13 cellular contexts compared by ENCODE assay signal in genomic region chr13:43877788-43878187, GRCh38. TPM values are rescaled to one million over a fixed set of nuclear protein-coding genes. Genes with fewer than 3 reads are reported as not detected.
DNase-seq lines count a peak whose midpoint lies in the region; FAIRE-seq and TF ChIP-seq lines count a peak whose summit lies in the region.
"Had no signal": no experiment of that assay in that cellular context is flagged by ENCODE, and none has a peak within 500 bp of the region (broad histone marks: within the 10 kb centered on the region; RNA-seq: fewer than 3 reads in every experiment).

No MANE protein-coding gene starts in this region.

- no peak overlapping the region for H3K27ac ChIP-seq in mammary epithelial cell (ENCODE audit: insufficient read depth, low read depth, low read length)

- H3K36me3 Mint-ChIP-seq in T-helper 2 cell treated with Interferon-gamma antibody and Interleukin-4, amounts not matched to agents 5 μg/mL and 100 μg/mL, for 36 hours (ENCODE audit: low read depth), result no peaks in the 10 kb centered on the region
- H3K36me3 Mint-ChIP-seq in progenitor cell of endocrine pancreas (ENCODE audit: insufficient read depth), result no peaks in the 10 kb centered on the region

- 89% methylated on average over 1 of the region's 1 CpG for WGBS in mammary epithelial cell (ENCODE audit: low coverage, missing lambda C conversion rate)

- no peaks in the 10 kb centered on the region for H4K20me1 ChIP-seq in mammary epithelial cell (ENCODE audit: insufficient read depth, low read length)

- no peak for DNase-seq in T-helper 2 cell treated with Interferon-gamma antibody and Interleukin-4, amounts not matched to agents 5 μg/mL and 100 μg/mL, for 36 hours (ENCODE audit: low spot score)
- DNase-seq in T-helper 2 cell (no peak), KBM-7 (peak; percentile 25), mammary epithelial cell (no peak), progenitor cell of endocrine pancreas (ENCODE audit: low spot score, unreplicated experiment) (no peak), GM13976 (ENCODE audit: low spot score) (no peak), H54 (ENCODE audit: insufficient read length, low spot score) (no peak), DMS153 (lab: John Stamatoyannopoulos, UW) (no peak)
- DNase-seq: activated naive CD4-positive, alpha-beta T cell treated with anti-CD3 and anti-CD28 coated beads, Interleukin-2, amount 10 ng/mL, durations not matched to agents 7 days and 5 days; hypothalamus; NCI-H2029 treated with DMSO at 0.1 percent for 48 hours; sigmoid colon had no signal

- no TSS peak for BruUV-seq in mammary epithelial cell (replicated peaks; lab: Mats Ljungman, UMichigan)

- no peak overlapping the region for H3K4me3 ChIP-seq in mammary epithelial cell (replicated peaks in 1 of 3; ENCODE audit: insufficient read depth in 1 of 3, low read depth in 2 of 3, low read length in 3 of 3)

- dilution Hi-C loops in mammary epithelial cell (cut with HindIII; ENCODE audit: low sequenced_read_pairs), result no loop called here

- CTCF ChIA-PET in mammary epithelial cell (lab: Charles Lee; ENCODE audit: low non-redundant PET), result no interaction called here

- intact Hi-C loops in mammary epithelial cell (cut with micrococcal nuclease), result loop anchor here (5.0 kb wide), 1 partner anchor 90 kb away; the partner anchor contains the start of gene ENOX1

- H3K4me2 ChIP-seq in mammary epithelial cell (ENCODE audit: insufficient read depth, low read depth, low read length), result peak overlapping the region; percentile 99

- H3K4me1 ChIP-seq in mammary epithelial cell (ENCODE audit: insufficient read depth, low read length), result peaks cover 22% of the 10 kb centered on the region

- in situ Hi-C loops in KBM-7 (cut with MboI; ENCODE audit: low pct_unique_long_range_greater_than_20kb, low sequenced_read_pairs), result no loop called here
- in situ Hi-C loops in mammary epithelial cell (cut with MboI; ENCODE audit: low sequenced_read_pairs in 2 of 2), result no loop called here
- in situ Hi-C loops in GM13976 (cut with MboI; ENCODE audit: low sequenced_read_pairs, unreplicated experiment), result no loop called here

- no peak overlapping the region for H3K27ac Mint-ChIP-seq in T-helper 2 cell treated with Interferon-gamma antibody and Interleukin-4, amounts not matched to agents 5 μg/mL and 100 μg/mL, for 36 hours
- H3K27ac Mint-ChIP-seq in progenitor cell of endocrine pancreas, result no peak overlapping the region
- H3K27ac Mint-ChIP-seq: activated naive CD4-positive, alpha-beta T cell treated with anti-CD3 and anti-CD28 coated beads, Interleukin-2, amount 10 ng/mL, durations not matched to agents 7 days and 5 days had no signal

- no peak for TF ChIP-seq POLR2A in H54 (IDR thresholded peaks at IDR 0.05; ENCODE audit: low read depth, low read length)

- no peaks in the 10 kb centered on the region for H3K9me3 ChIP-seq in mammary epithelial cell (replicated peaks; ENCODE audit: insufficient read depth, low read length)
- H3K9me3 ChIP-seq: sigmoid colon had no signal

- no peak overlapping the region for H3K9ac ChIP-seq in mammary epithelial cell (ENCODE audit: insufficient read depth, low read length)

- H3K4me3 Mint-ChIP-seq in T-helper 2 cell treated with Interferon-gamma antibody and Interleukin-4, amounts not matched to agents 5 μg/mL and 100 μg/mL, for 36 hours, result peak overlapping the region; percentile 82
- H3K4me3 Mint-ChIP-seq in progenitor cell of endocrine pancreas (ENCODE audit: low read depth), result peak overlapping the region; percentile 79

- peaks cover 37% of the 10 kb centered on the region for H3K79me2 ChIP-seq in mammary epithelial cell (ENCODE audit: insufficient read depth, low read length)

- H3K27me3 Mint-ChIP-seq in T-helper 2 cell treated with Interferon-gamma antibody and Interleukin-4, amounts not matched to agents 5 μg/mL and 100 μg/mL, for 36 hours (ENCODE audit: low read depth), result peaks cover 45% of the 10 kb centered on the region
- peaks cover 18% of the 10 kb centered on the region for H3K27me3 Mint-ChIP-seq in progenitor cell of endocrine pancreas

- H3K9me3 Mint-ChIP-seq in T-helper 2 cell treated with Interferon-gamma antibody and Interleukin-4, amounts not matched to agents 5 μg/mL and 100 μg/mL, for 36 hours, result no peaks in the 10 kb centered on the region
- no peaks in the 10 kb centered on the region for H3K9me3 Mint-ChIP-seq in progenitor cell of endocrine pancreas (ENCODE audit: low read depth)
- H3K9me3 Mint-ChIP-seq: activated naive CD4-positive, alpha-beta T cell treated with anti-CD3 and anti-CD28 coated beads, Interleukin-2, amount 10 ng/mL, durations not matched to agents 7 days and 5 days had no signal

- no peak for FAIRE-seq in H54 (lab: Jason Lieb, UNC)
- FAIRE-seq: GM12878 had no signal

- no peaks in the 10 kb centered on the region for H3K36me3 ChIP-seq in mammary epithelial cell (ENCODE audit: insufficient read depth, low read length)
- H3K36me3 ChIP-seq: sigmoid colon had no signal

- no peaks in the 10 kb centered on the region for H3K27me3 ChIP-seq in mammary epithelial cell (ENCODE audit: insufficient read depth, low read length)
- H3K27me3 ChIP-seq: sigmoid colon had no signal

- peaks cover 9% of the 10 kb centered on the region for H3K4me1 Mint-ChIP-seq in T-helper 2 cell treated with Interferon-gamma antibody and Interleukin-4, amounts not matched to agents 5 μg/mL and 100 μg/mL, for 36 hours (ENCODE audit: low read depth)
- peaks cover 18% of the 10 kb centered on the region for H3K4me1 Mint-ChIP-seq in progenitor cell of endocrine pancreas (ENCODE audit: low read depth)

- H2AFZ ChIP-seq in mammary epithelial cell (ENCODE audit: low read depth, low read length), result no peak overlapping the region

- TF ChIP-seq CTCF in mammary epithelial cell (conservative IDR thresholded peaks at IDR 0.05 in 1 of 2, IDR thresholded peaks at IDR 0.05 in 1 of 2; ENCODE audit: extremely low read depth in 1 of 2, insufficient read depth in 1 of 2, low read depth in 1 of 2, low read length in 2 of 2), result no peak
- no peak for TF ChIP-seq CTCF in progenitor cell of endocrine pancreas (IDR thresholded peaks at IDR 0.05; ENCODE audit: unreplicated experiment)
- TF ChIP-seq CTCF in GM13976 (IDR thresholded peaks at IDR 0.05; ENCODE audit: borderline replicate concordance, control extremely low read depth, extremely low read depth, insufficient read depth, missing control alignments), result no peak

RNA-seq across cellular contexts. Expression of gene CCDC122, which starts 1.8 kb away (rescaled TPM):
- 10 to 100 TPM in 1 of 2 donors, 1 to 10 TPM in 1; 6.7 to 12.1 TPM for total RNA-seq in mammary epithelial cell
- polyA plus RNA-seq in mammary epithelial cell, result 0.85 TPM
- polyA minus RNA-seq in mammary epithelial cell, result 1.2 TPM
- total RNA-seq in progenitor cell of endocrine pancreas, result 12.4 and 12.9 TPM in 2 replicates

RNA-seq across cellular contexts. Expression of gene LACC1, which starts 1.9 kb away (rescaled TPM):
- total RNA-seq in mammary epithelial cell (10 to 100 TPM in 1 of 2 donors, 1 to 10 TPM in 1; 8.5 to 17.3 TPM), progenitor cell of endocrine pancreas (2.9 and 3.8 TPM in 2 replicates)
- 4.3 TPM for polyA plus RNA-seq in mammary epithelial cell
- polyA minus RNA-seq in mammary epithelial cell, result 0.31 TPM
